Comparison of ENCODE assay signal across 14 cellular contexts in genomic region chr6:42315220-42315990, GRCh38.
A peak's percentile ranks its signal among the peaks of the same experiment; 100 is the strongest.
DNase-seq lines count a peak whose midpoint lies in the region; ATAC-seq, FAIRE-seq and TF ChIP-seq lines count a peak whose summit lies in the region.
"Had no signal": no experiment of that assay in that cellular context is flagged by ENCODE, and none has a peak within 500 bp of the region (broad histone marks: within the 10 kb centered on the region; RNA-seq: fewer than 3 reads in every experiment).

No MANE protein-coding gene starts in this region.

- H3K9me3 ChIP-seq in right cardiac atrium (ENCODE audit: control insufficient read depth, low read length) (no peaks in the 10 kb centered on the region), T-helper 17 cell (ENCODE audit: control insufficient read depth, low read length, poor library complexity, severe bottlenecking) (no peaks in the 10 kb centered on the region), keratinocyte (ENCODE audit: control insufficient read depth, low read depth, low read length) (no peaks in the 10 kb centered on the region), transverse colon (no peaks in the 10 kb centered on the region)

- H3K27ac ChIP-seq in right cardiac atrium (ENCODE audit: low read length), result no peak overlapping the region
- peak overlapping the region; percentile 61 for H3K27ac ChIP-seq in keratinocyte (ENCODE audit: control insufficient read depth, insufficient read depth, low read length)
- peak overlapping the region; percentile 37 to 75 (median 49) for H3K27ac ChIP-seq in transverse colon

- no peak overlapping the region for H3K9ac ChIP-seq in keratinocyte (ENCODE audit: control insufficient read depth, extremely low read depth, insufficient read depth, low read length)

- TF ChIP-seq POLR2A in transverse colon (IDR thresholded peaks at IDR 0.05), result no peak

- peaks cover 2% of the 10 kb centered on the region for H3K79me2 ChIP-seq in keratinocyte (ENCODE audit: control insufficient read depth, insufficient read depth, low read length)

- peaks cover 0 to 11% of the 10 kb centered on the region in 2 experiments for H3K36me3 ChIP-seq in keratinocyte (ENCODE audit: control insufficient read depth in 2 of 2, extremely low read depth in 1 of 2, insufficient read depth in 2 of 2, low read length in 2 of 2)
- no peaks in the 10 kb centered on the region for H3K36me3 ChIP-seq in transverse colon

- 89% methylated on average over 10 of the region's 10 CpGs for WGBS in right cardiac atrium
- WGBS in transverse colon (ENCODE audit: low coverage in 1 of 2), 2 donors, result 88 to 89% methylated on average over 4 to 10 of the region's 10 CpGs

- DNase-seq in Right ventricle myocardium inferior (ENCODE audit: missing footprints), result no peak
- DNase-seq in right cardiac atrium, result no peak
- no peak for DNase-seq in T-helper 17 cell
- DNase-seq in keratinocyte (ENCODE audit: low read depth, low spot score), result no peak
- no peak for DNase-seq in transverse colon
- no peak for DNase-seq in COLO829 (ENCODE audit: low spot score)
- DNase-seq in D721Med (ENCODE audit: insufficient read length, low spot score), result no peak
- DNase-seq: activated CD4-positive, alpha-beta T cell treated with anti-CD3 and anti-CD28 coated beads for 1 hour; NCI-H1436; NCI-H774 had no signal

- peak overlapping the region; percentile 68 for H3K4me2 ChIP-seq in keratinocyte (ENCODE audit: control insufficient read depth, extremely low read depth, insufficient read depth, low read depth, low read length)

- H3K27me3 Mint-ChIP-seq in T-helper 17 cell, result no peaks in the 10 kb centered on the region

- in situ Hi-C loops in transverse colon (cut with MboI; ENCODE audit: low pct_ligation_motif_present in 1 of 4, low pct_unique_long_range_greater_than_20kb in 1 of 4, low sequenced_read_pairs in 3 of 4), result no loop called here

- ATAC-seq in Right ventricle myocardium inferior (peak; percentile 12), right cardiac atrium (no peak), T-helper 17 cell (no peak), GM19324 (IDR thresholded peaks at IDR 0.05; ENCODE audit: low FRiP score, unreplicated experiment) (no peak)

- TF ChIP-seq CTCF in keratinocyte (optimal IDR thresholded peaks at IDR 0.05 in 1 of 3, IDR thresholded peaks at IDR 0.05 in 1 of 3, conservative IDR thresholded peaks at IDR 0.05 in 1 of 3; ENCODE audit: extremely low read depth in 1 of 3, insufficient read depth in 2 of 3, low read length in 3 of 3), result no peak
- no peak for TF ChIP-seq CTCF in transverse colon (IDR thresholded peaks at IDR 0.05)
- TF ChIP-seq CTCF in D721Med (IDR thresholded peaks at IDR 0.05; ENCODE audit: insufficient read depth, missing control alignments), result no peak

- peak overlapping the region; percentile 74 for H3K27ac Mint-ChIP-seq in T-helper 17 cell

- no peak overlapping the region for H2AFZ ChIP-seq in keratinocyte (ENCODE audit: control insufficient read depth, low read length)

- FAIRE-seq in keratinocyte (lab: Jason Lieb, UNC), result no peak
- no peak for FAIRE-seq in D721Med (lab: Jason Lieb, UNC)
- FAIRE-seq: GM18507, small intestine had no signal

- no peaks in the 10 kb centered on the region for H4K20me1 ChIP-seq in keratinocyte (ENCODE audit: control insufficient read depth, extremely low read depth, insufficient read depth, low read length)

- peaks cover 2% of the 10 kb centered on the region for H3K4me1 ChIP-seq in right cardiac atrium (ENCODE audit: control insufficient read depth, insufficient read depth, low read length)
- H3K4me1 ChIP-seq in keratinocyte (ENCODE audit: control insufficient read depth, extremely low read depth, insufficient read depth, low read length), result peaks cover 35% of the 10 kb centered on the region
- H3K4me1 ChIP-seq in transverse colon, result peaks cover 0 to 31% (median 12%) of the 10 kb centered on the region in 4 donors

- peaks cover 3% of the 10 kb centered on the region for H3K36me3 Mint-ChIP-seq in T-helper 17 cell (ENCODE audit: low read depth)

- no peaks in the 10 kb centered on the region for H3K9me1 ChIP-seq in keratinocyte (ENCODE audit: control insufficient read depth, extremely low read depth, insufficient read depth, low read length)

- H3K4me3 Mint-ChIP-seq in T-helper 17 cell, result peak overlapping the region; percentile 25
- H3K4me3 Mint-ChIP-seq: neural crest cell had no signal

- intact Hi-C loops in Right ventricle myocardium inferior (cut with DNase I) (no loop called here), right cardiac atrium (cut with DNase I) (no loop called here), transverse colon (cut with DNase I; ENCODE audit: low total_unique reads) (no loop called here)

- TF ChIP-seq EP300 in transverse colon (IDR thresholded peaks at IDR 0.05; ENCODE audit: low read depth), result no peak

- peaks cover 33% of the 10 kb centered on the region for H3K4me1 Mint-ChIP-seq in T-helper 17 cell

- H3K4me3 ChIP-seq in right cardiac atrium (ENCODE audit: low read length) (no peak overlapping the region), keratinocyte (ENCODE audit: control insufficient read depth in 2 of 3, extremely low read depth in 1 of 3, insufficient read depth in 2 of 3, low read depth in 1 of 3, low read length in 3 of 3) (peak overlapping the region in 1 of 3 experiments; percentile 36), transverse colon (no peak overlapping the region)

- dilution Hi-C loops in keratinocyte (cut with MboI; ENCODE audit: extremely low pct_ligation_motif_present, low sequenced_read_pairs), result no loop called here

- H3K27me3 ChIP-seq in right cardiac atrium (ENCODE audit: control insufficient read depth, insufficient read depth) (no peaks in the 10 kb centered on the region), keratinocyte (ENCODE audit: control insufficient read depth, extremely low read depth, insufficient read depth, low read length) (no peaks in the 10 kb centered on the region), transverse colon (no peaks in the 10 kb centered on the region)
